ENCODE assay signal across 9 cellular contexts in the genomic region with DNA sequence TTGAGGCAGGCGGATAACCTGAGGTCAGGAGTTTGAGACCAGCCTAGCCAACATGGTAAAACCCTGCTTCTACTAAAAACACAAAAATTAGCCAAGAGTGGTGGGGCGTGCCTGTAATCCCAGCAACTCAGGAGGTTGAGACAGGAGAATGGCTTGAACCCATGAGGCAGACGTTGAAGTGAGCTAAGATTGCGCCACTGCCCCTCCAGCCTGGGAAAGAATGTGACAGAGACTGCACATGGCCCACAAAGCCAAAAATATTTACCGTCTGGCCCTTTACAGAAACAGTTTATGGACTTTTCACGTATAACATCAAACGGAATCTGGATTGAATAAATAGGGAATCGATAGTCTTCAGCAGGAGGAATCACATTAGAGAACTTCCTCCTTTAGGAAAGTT. TPM values are rescaled to one million over a fixed set of nuclear protein-coding genes. Genes with fewer than 3 reads are reported as not detected.
DNase-seq lines count a peak whose midpoint lies in the region; ATAC-seq, FAIRE-seq and TF ChIP-seq lines count a peak whose summit lies in the region.
"Had no signal": no experiment of that assay in that cellular context is flagged by ENCODE, and none has a peak within 500 bp of the region (broad histone marks: within the 10 kb centered on the region; RNA-seq: fewer than 3 reads in every experiment).

No MANE protein-coding gene starts in this region.

- in situ Hi-C loops in K562 (cut with MboI), result no loop called here

- H3K4me1 ChIP-seq in KMS-11 (ENCODE audit: low read depth, poor library complexity, severe bottlenecking) (peaks cover 37% of the 10 kb centered on the region), K562 (replicated peaks in 1 of 2; ENCODE audit: control insufficient read depth in 2 of 2, insufficient read depth in 2 of 2, low read length in 2 of 2) (peaks cover 4 to 17% of the 10 kb centered on the region in 2 experiments; a peak in 2 of 5 replicates), muscle layer of duodenum (ENCODE audit: control insufficient read depth in 1 of 2, insufficient read depth in 2 of 2, low read length in 2 of 2) (peaks cover 8 to 45% of the 10 kb centered on the region in 2 donors)

- FAIRE-seq in K562 (lab: Jason Lieb, UNC), result peak; percentile 49

- ATAC-seq in K562, result peak; percentile 7; the same call in 1 of the 3 replicates
- no peak for ATAC-seq in GM18519 (IDR thresholded peaks at IDR 0.05; ENCODE audit: low FRiP score, unreplicated experiment)
- ATAC-seq in HG03025 (IDR thresholded peaks at IDR 0.05; ENCODE audit: low FRiP score, unreplicated experiment), result no peak
- ATAC-seq in GM21529 (IDR thresholded peaks at IDR 0.05; ENCODE audit: unreplicated experiment), result no peak

- H3K27me3 ChIP-seq in KMS-11 (ENCODE audit: insufficient read depth, low read depth) (no peaks in the 10 kb centered on the region), K562 (ENCODE audit: control insufficient read depth in 2 of 2, insufficient read depth in 2 of 2, low read length in 2 of 2) (no peaks in the 10 kb centered on the region), muscle layer of duodenum (ENCODE audit: low read depth, low read length) (no peaks in the 10 kb centered on the region)

- no TSS peak for BruUV-seq in K562 (replicated peaks; lab: Mats Ljungman, UMichigan)

- no peak for TF ChIP-seq EP300 in K562 (IDR thresholded peaks at IDR 0.05; ENCODE audit: low read length)

- intact Hi-C loops in K562 (cut with micrococcal nuclease), result no loop called here

- peak; percentile 9 for DNase-seq in CD1c-positive myeloid dendritic cell (ENCODE audit: extremely low spot score)
- peak in 1 of 4 experiments; percentile 45 for DNase-seq in K562 (ENCODE audit: extremely low read depth in 1 of 4, low spot score in 3 of 4)
- no peak for DNase-seq in NCI-H1930 (lab: John Stamatoyannopoulos, UW)
- DNase-seq: posterior cingulate gyrus had no signal

- H3K27ac ChIP-seq in KMS-11, result no peak overlapping the region
- H3K27ac ChIP-seq in K562 (ENCODE audit: extremely low read depth, low read depth, low read length), result peak overlapping the region; percentile 54
- no peak overlapping the region for H3K27ac ChIP-seq in muscle layer of duodenum (ENCODE audit: low read length)

- no peak overlapping the region for H3K4me3 ChIP-seq in KMS-11 (IDR thresholded peaks at IDR 0.05; ENCODE audit: insufficient read depth, low read depth, low read length)
- peak overlapping the region; percentile 62; the same call in 1 of the 2 replicates for H3K4me3 ChIP-seq in K562
- peak overlapping the region; percentile 56 to 87 for H3K4me3 ChIP-seq in muscle layer of duodenum (ENCODE audit: low read depth in 1 of 2, low read length in 2 of 2)

- no peak for TF ChIP-seq RAD21 in K562 (CRISPR knock-in tag; conservative IDR thresholded peaks at IDR 0.05 in 1 of 2, IDR thresholded peaks at IDR 0.05 in 1 of 2)

- no peak overlapping the region for H2AFZ ChIP-seq in KMS-11 (ENCODE audit: low read depth)
- H2AFZ ChIP-seq in K562 (ENCODE audit: low read depth, low read length), result no peak overlapping the region

- no peaks in the 10 kb centered on the region for H3K9me1 ChIP-seq in K562 (ENCODE audit: control insufficient read depth, insufficient read depth, low read length)

- H3K4me2 ChIP-seq in KMS-11 (0 out of 2 replicates have a peak overlapping the region, but pooled peaks have one; percentile 10), K562 (ENCODE audit: insufficient read depth, low read length) (peak overlapping the region; percentile 82)

- TF ChIP-seq POLR2A in K562 (conservative IDR thresholded peaks at IDR 0.05), result no peak

- 26% methylated on average over 8 of the region's 8 CpGs for WGBS in K562 (ENCODE audit: insufficient coverage, low coverage, missing lambda C conversion rate)

- peaks cover 27% of the 10 kb centered on the region; the same call in 1 of the 2 replicates for H3K36me3 ChIP-seq in KMS-11 (ENCODE audit: insufficient read depth)
- peaks cover 73% of the 10 kb centered on the region for H3K36me3 ChIP-seq in K562 (ENCODE audit: control insufficient read depth, insufficient read depth, low read length)
- H3K36me3 ChIP-seq in muscle layer of duodenum (ENCODE audit: control insufficient read depth in 1 of 2, insufficient read depth in 2 of 2, low read length in 2 of 2), result peaks cover 43 to 45% of the 10 kb centered on the region in 2 donors

- POLR2A ChIA-PET in K562 (lab: Yijun Ruan, JAX), result interaction anchor here (0.6 to 6.5 kb wide), 12 partner anchors 10 to 201 kb away, joined by 3 to 73 read pairs (median 4); partner anchors contain the start of gene ZCCHC8

- H3K79me2 ChIP-seq in KMS-11 (ENCODE audit: insufficient read depth, low read depth), result peaks cover 85% of the 10 kb centered on the region
- H3K79me2 ChIP-seq in K562 (ENCODE audit: control insufficient read depth, insufficient read depth, low read length), result peaks cover 96% of the 10 kb centered on the region

- TF ChIP-seq CTCF in KMS-11 (conservative IDR thresholded peaks at IDR 0.05; ENCODE audit: low read depth, low read length) (no peak), K562 (IDR thresholded peaks at IDR 0.05 in 2 of 3, conservative IDR thresholded peaks at IDR 0.05 in 1 of 3; ENCODE audit: insufficient read depth in 2 of 3, low read depth in 1 of 3, low read length in 3 of 3) (no peak)

- H4K20me1 ChIP-seq in KMS-11 (ENCODE audit: insufficient read depth) (0 out of 2 replicates have a peak, but pooled peaks cover 8% of the 10 kb centered on the region), K562 (replicated peaks; ENCODE audit: control insufficient read depth, insufficient read depth, low read length) (peaks cover 37% of the 10 kb centered on the region)

- H3K9me3 ChIP-seq in K562 (replicated peaks; ENCODE audit: control insufficient read depth, insufficient read depth, low read depth, low read length) (no peaks in the 10 kb centered on the region), muscle layer of duodenum (ENCODE audit: control insufficient read depth in 1 of 2, low read length in 2 of 2) (no peaks in the 10 kb centered on the region)

- CTCF ChIA-PET in K562 (lab: Yijun Ruan, JAX; ENCODE audit: low intra/inter-chr PET ratio), result no interaction called here

- H3K9ac ChIP-seq in KMS-11 (no peak overlapping the region), K562 (ENCODE audit: insufficient read depth in 1 of 2, low read depth in 2 of 2, low read length in 2 of 2) (peak overlapping the region; percentile 66 to 98; a peak in 3 of 4 replicates)

RNA-seq across cellular contexts. Expression of gene RSRC2, which starts 3.5 kb away (rescaled TPM):
- 98.7 and 318 TPM in 2 replicates for total RNA-seq in K562 (2011; cell fraction: chromatin; rRNA removed; ENCODE audit: low replicate concordance)
- total RNA-seq in K562 (2011; cell fraction: nucleolus; rRNA removed), result 46.5 and 58.4 TPM in 2 replicates
- total RNA-seq in K562 (2011; cell fraction: nucleoplasm; rRNA removed), result 128 and 216 TPM in 2 replicates
- 65.9 and 83.6 TPM in 2 replicates for total RNA-seq in K562 (2014; rRNA removed)
- total RNA-seq in K562 (2014; rRNA removed; fragmentation: Illumina TruSeq; extraction: Trizol), result 112 and 125 TPM in 2 replicates
- total RNA-seq in K562 (2015; rRNA removed; fragmentation: Illumina TruSeq; extraction: Trizol), result 109 and 120 TPM in 2 replicates
- total RNA-seq in K562 (2021), result 55.5 and 56.9 TPM in 2 replicates
- polyA plus RNA-seq in K562 (2011; rRNA removed), result 66.6 and 70.1 TPM in 2 replicates
- polyA plus RNA-seq in K562 (2011; cell fraction: cytosol; rRNA removed), result 4.7 and 14.5 TPM in 2 replicates
- polyA plus RNA-seq in K562 (2011; cell fraction: nucleus; rRNA removed), result 82.9 and 129 TPM in 2 replicates
- polyA plus RNA-seq in K562 (2012), result 44.7 and 51.8 TPM in 2 replicates
- polyA plus RNA-seq in K562 (2014; fragmentation: Illumina TruSeq; extraction: Trizol), result 87.5 and 123 TPM in 2 replicates
- 10 to 100 TPM; 52.6 to 72.3 TPM for polyA plus RNA-seq in K562 (2014; fragmentation: Nextera tagmentation; extraction: Ambion mirVana)
- 65.0 and 80.3 TPM in 2 replicates for polyA plus RNA-seq in K562 (2014; rRNA removed)
- polyA minus RNA-seq in K562 (2011; rRNA and poly(A)+ RNA removed), result 55.6 and 64.7 TPM in 2 replicates
- polyA minus RNA-seq in K562 (2011; cell fraction: cytosol; rRNA and poly(A)+ RNA removed), result 13.8 and 20.4 TPM in 2 replicates
- 44.2 and 98.2 TPM in 2 replicates for polyA minus RNA-seq in K562 (2011; cell fraction: nucleus; rRNA and poly(A)+ RNA removed)

RNA-seq across cellular contexts. Expression of gene KNTC1, which starts 3.8 kb away (rescaled TPM):
- total RNA-seq in K562 (2011; cell fraction: chromatin; rRNA removed; ENCODE audit: low replicate concordance), result 430 and 898 TPM in 2 replicates
- total RNA-seq in K562 (2011; cell fraction: nucleolus; rRNA removed), result 165 and 228 TPM in 2 replicates
- 371 and 438 TPM in 2 replicates for total RNA-seq in K562 (2011; cell fraction: nucleoplasm; rRNA removed)
- total RNA-seq in K562 (2014; rRNA removed), result 62.7 and 69.9 TPM in 2 replicates
- 134 and 135 TPM in 2 replicates for total RNA-seq in K562 (2014; rRNA removed; fragmentation: Illumina TruSeq; extraction: Trizol)
- 110 and 120 TPM in 2 replicates for total RNA-seq in K562 (2015; rRNA removed; fragmentation: Illumina TruSeq; extraction: Trizol)
- total RNA-seq in K562 (2021), result 82.3 and 83.1 TPM in 2 replicates
- polyA plus RNA-seq in K562 (2011; rRNA removed), result 130 and 146 TPM in 2 replicates
- polyA plus RNA-seq in K562 (2011; cell fraction: cytosol; rRNA removed), result 26.7 and 41.9 TPM in 2 replicates
- polyA plus RNA-seq in K562 (2011; cell fraction: nucleus; rRNA removed), result 353 and 375 TPM in 2 replicates
- 55.8 and 85.6 TPM in 2 replicates for polyA plus RNA-seq in K562 (2012)
- 74.1 and 99.6 TPM in 2 replicates for polyA plus RNA-seq in K562 (2014; fragmentation: Illumina TruSeq; extraction: Trizol)
- polyA plus RNA-seq in K562 (2014; fragmentation: Nextera tagmentation; extraction: Ambion mirVana), result 10 to 100 TPM; 38.9 to 57.8 TPM
- 102 and 103 TPM in 2 replicates for polyA plus RNA-seq in K562 (2014; rRNA removed)
- polyA minus RNA-seq in K562 (2011; rRNA and poly(A)+ RNA removed), result 198 and 218 TPM in 2 replicates
- polyA minus RNA-seq in K562 (2011; cell fraction: cytosol; rRNA and poly(A)+ RNA removed), result 42.0 and 54.2 TPM in 2 replicates
- polyA minus RNA-seq in K562 (2011; cell fraction: nucleus; rRNA and poly(A)+ RNA removed), result 158 and 332 TPM in 2 replicates

RNA-seq across cellular contexts. Expression of gene ZCCHC8, which starts 22.5 kb away (rescaled TPM):
- 46.3 and 139 TPM in 2 replicates for total RNA-seq in K562 (2011; cell fraction: chromatin; rRNA removed; ENCODE audit: low replicate concordance)
- 22.3 and 27.9 TPM in 2 replicates for total RNA-seq in K562 (2011; cell fraction: nucleolus; rRNA removed)
- total RNA-seq in K562 (2011; cell fraction: nucleoplasm; rRNA removed), result 46.5 and 73.4 TPM in 2 replicates
- total RNA-seq in K562 (2014; rRNA removed) (25.3 and 27.7 TPM in 2 replicates), K562 (2014; rRNA removed; fragmentation: Illumina TruSeq; extraction: Trizol) (41.1 and 50.2 TPM in 2 replicates), K562 (2015; rRNA removed; fragmentation: Illumina TruSeq; extraction: Trizol) (32.5 and 36.5 TPM in 2 replicates), K562 (2021) (34.1 and 36.0 TPM in 2 replicates)
- polyA plus RNA-seq in K562 (2011; rRNA removed) (28.9 and 32.0 TPM in 2 replicates), K562 (2014; fragmentation: Illumina TruSeq; extraction: Trizol) (41.3 and 50.9 TPM in 2 replicates), K562 (2014; fragmentation: Nextera tagmentation; extraction: Ambion mirVana) (10 to 100 TPM; 14.8 to 20.7 TPM), K562 (2014; rRNA removed) (34.8 and 37.9 TPM in 2 replicates)
- 15.4 and 21.2 TPM in 2 replicates for polyA plus RNA-seq in K562 (2011; cell fraction: cytosol; rRNA removed)
- polyA plus RNA-seq in K562 (2011; cell fraction: nucleus; rRNA removed), result 40.8 and 51.1 TPM in 2 replicates
- polyA plus RNA-seq in K562 (2012), result 21.2 and 36.6 TPM in 2 replicates
- 27.6 and 29.6 TPM in 2 replicates for polyA minus RNA-seq in K562 (2011; rRNA and poly(A)+ RNA removed)
- polyA minus RNA-seq in K562 (2011; cell fraction: cytosol; rRNA and poly(A)+ RNA removed), result 13.9 and 15.6 TPM in 2 replicates
- 15.1 and 30.9 TPM in 2 replicates for polyA minus RNA-seq in K562 (2011; cell fraction: nucleus; rRNA and poly(A)+ RNA removed)
